8 cellular contexts compared by ENCODE assay signal in genomic region chr19:55654833-55655647, GRCh38. TPM values are rescaled to one million over a fixed set of nuclear protein-coding genes. Genes with fewer than 3 reads are reported as not detected.
DNase-seq lines count a peak whose midpoint lies in the region; ATAC-seq and TF ChIP-seq lines count a peak whose summit lies in the region.

TSS of gene U2AF2 (plus strand) at chr19:55655035. CDS start at chr19:55655105, 70 bp downstream.

- H3K9me3 Mint-ChIP-seq in mesothelial cell of epicardium: no peaks in the 10 kb centered on the region

- H3K36me3 Mint-ChIP-seq in mesothelial cell of epicardium: peaks cover 7% of the 10 kb centered on the region

- TF ChIP-seq CTCF in mesothelial cell of epicardium (IDR thresholded peaks at IDR 0.05; ENCODE audit: unreplicated experiment): no peak

- peak; percentile 29 for ATAC-seq in GM19467 (IDR thresholded peaks at IDR 0.05; ENCODE audit: unreplicated experiment)

- peaks cover 35% of the 10 kb centered on the region for H3K4me1 Mint-ChIP-seq in mesothelial cell of epicardium

- no peaks in the 10 kb centered on the region for H3K27me3 Mint-ChIP-seq in mesothelial cell of epicardium (ENCODE audit: low read depth)

- peak within 1 kb of the TSS; percentile 95 for H3K4me3 Mint-ChIP-seq in mesothelial cell of epicardium

- in situ Hi-C loops in endometrial microvascular endothelial cells (cut with HindIII; ENCODE audit: inconsistent ontology term, low pct_unique_long_range_greater_than_20kb, low sequenced_read_pairs): no loop called here

- DNase-seq in COLO668 (lab: John Stamatoyannopoulos, UW; ENCODE audit: unreplicated experiment) (peak; percentile 93), HPDE6-E6E7 (ENCODE audit: extremely low spot score) (peak; percentile 74), NOMO-1 treated with DMSO at 0.1 percent for 48 hours (lab: John Stamatoyannopoulos, UW; ENCODE audit: unreplicated experiment) (peak; percentile 89), mesothelial cell of epicardium (ENCODE audit: low spot score in 2 of 2, unreplicated experiment in 2 of 2) (peak; percentile 94 to 97)
- peak; percentile 93 for DNase-seq in activated CD8-positive, alpha-beta memory T cell treated with anti-CD3 and anti-CD28 coated beads, Interleukin-2, amount 50 U/mL, for 1 hour (ENCODE audit: extremely low read depth)
- peak; percentile 89 to 92 for DNase-seq in stimulated activated CD8-positive, alpha-beta memory T cell treated with anti-CD3 and anti-CD28 coated beads, Interleukin-15, amount 100 ng/mL, for 48 hours (ENCODE audit: low read depth in 2 of 2)

- peak within 1 kb of the TSS; percentile 100 for H3K27ac Mint-ChIP-seq in mesothelial cell of epicardium

RNA-seq across cellular contexts. Expression of gene U2AF2, which starts in this region (rescaled TPM):
- total RNA-seq in endometrial microvascular endothelial cells (ENCODE audit: inconsistent ontology term): 215 TPM
- total RNA-seq in mesothelial cell of epicardium: 226 to 245 TPM (median 230 TPM) in 3 replicates

Comparison
In these comparisons a context has a peak if more than half of its experiments do, and no peak if none do; other contexts are left out.
1. Peak in every context shown above with its lines: DNase-seq and ATAC-seq.